Comparison of ENCODE assay signal across 34 cellular contexts in the genomic region with DNA sequence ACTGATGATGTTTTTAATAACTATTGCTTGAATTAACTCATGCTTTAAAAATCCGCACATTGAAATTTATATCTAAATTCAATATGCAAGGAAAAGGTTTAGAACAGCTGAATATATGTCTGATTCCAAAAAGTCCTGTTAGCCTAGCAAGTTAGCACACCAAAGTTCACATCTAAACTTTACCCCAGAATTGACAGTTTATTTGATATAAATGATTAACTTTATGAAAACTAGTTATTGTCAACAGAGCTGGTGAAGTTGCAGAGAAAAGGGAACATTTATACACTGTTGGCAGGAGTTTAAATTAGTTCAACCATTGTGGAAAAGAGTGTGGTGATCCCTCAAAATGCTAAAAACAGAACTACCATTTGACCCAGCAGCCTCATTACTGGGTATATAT.
"Had no signal": no experiment of that assay in that cellular context is flagged by ENCODE, and none has a peak within 500 bp of the region (broad histone marks: within the 10 kb centered on the region; RNA-seq: fewer than 3 reads in every experiment).

No MANE protein-coding gene starts in this region.

- H3K27ac ChIP-seq: adrenal gland, ascending aorta, body of pancreas, brain microvascular endothelial cell, breast epithelium, cardiac muscle cell had no signal

- H3K27me3 ChIP-seq: adrenal gland, ascending aorta, body of pancreas, brain microvascular endothelial cell, breast epithelium, cardiac muscle cell had no signal

- ATAC-seq: activated naive CD4-positive, alpha-beta T cell treated with anti-CD3 and anti-CD28 coated beads, Interleukin-2, amount 50 U/mL, for 72 hours; activated naive CD8-positive, alpha-beta T cell treated with anti-CD3 and anti-CD28 coated beads, Interleukin-2, amount 50 U/mL, for 24 hours; activated T-cell treated with anti-CD3 and anti-CD28 coated beads, Interleukin-2, amount 50 U/mL, for 4 hours; activated T-cell treated with anti-CD3 and anti-CD28 coated beads, Interleukin-2, amount 50 U/mL, for 72 hours; activated T-helper 17 cell treated with anti-CD3 and anti-CD28 coated beads, Interleukin-2, amount 50 U/mL, for 72 hours; body of pancreas had no signal

- FAIRE-seq: astrocyte, bronchial epithelial cell had no signal

- H3K36me3 ChIP-seq: adrenal gland, ascending aorta, brain microvascular endothelial cell, breast epithelium, cardiac muscle cell had no signal

- H3K9me3 ChIP-seq: adrenal gland, ascending aorta, body of pancreas had no signal

- H3K4me1 ChIP-seq: adrenal gland, ascending aorta, body of pancreas, breast epithelium had no signal

- DNase-seq: activated effector memory CD4-positive, alpha-beta T cell treated with anti-CD3 and anti-CD28 coated beads, Interleukin-2, amount 50 U/mL, for 16 hours; activated effector memory CD4-positive, alpha-beta T cell treated with Interleukin-2 at 50 U/mL for 16 hours; activated gamma-delta T cell; activated gamma-delta T cell treated with Interleukin-2 at 50 U/mL for 16 hours; activated naive CD4-positive, alpha-beta T cell; activated naive CD4-positive, alpha-beta T cell treated with anti-CD3 and anti-CD28 coated beads for 36 hours; activated naive CD4-positive, alpha-beta T cell treated with anti-CD3 and anti-CD28 coated beads, Interleukin-2, amount 10 ng/mL, durations not matched to agents 7 days and 5 days; activated naive CD4-positive, alpha-beta T cell treated with anti-CD3 and anti-CD28 coated beads, Interleukin-2, amount 50 U/mL, for 16 hours; activated naive CD4-positive, alpha-beta T cell treated with Interleukin-2 at 50 U/mL for 16 hours; activated naive CD8-positive, alpha-beta T cell treated with anti-CD3 and anti-CD28 coated beads for 36 hours; activated naive CD8-positive, alpha-beta T cell treated with anti-CD3 and anti-CD28 coated beads, Interleukin-2, amount 10 ng/mL, durations not matched to agents 7 days and 5 days; activated naive CD8-positive, alpha-beta T cell treated with anti-CD3 and anti-CD28 coated beads, Interleukin-2, amount 50 U/mL, for 24 hours; activated T-cell treated with anti-CD3 and anti-CD28 coated beads, Interleukin-2, amount 50 U/mL, for 1 hour; activated T-cell treated with anti-CD3 and anti-CD28 coated beads, Interleukin-2, amount 50 U/mL, for 24 hours; activated T-cell treated with anti-CD3 and anti-CD28 coated beads, Interleukin-2, amount 50 U/mL, for 4 hours; activated T-cell treated with anti-CD3 and anti-CD28 coated beads, Interleukin-2, amount 50 U/mL, for 48 hours; activated T-cell treated with anti-CD3 and anti-CD28 coated beads, Interleukin-2, amount 50 U/mL, for 72 hours; adrenal gland; amniotic stem cell; amygdala; anterior cingulate cortex; aorta; body of pancreas; brain microvascular endothelial cell; caudate nucleus; central memory CD4-positive, alpha-beta T cell; cerebellar nuclear complex had no signal

- H3K4me3 ChIP-seq: adrenal gland, ascending aorta, body of pancreas, breast epithelium, cardiac muscle cell had no signal
